14 cellular contexts compared by ENCODE assay signal in genomic region chr22:37185646-37186227, GRCh38. TPM values are rescaled to one million over a fixed set of nuclear protein-coding genes. Genes with fewer than 3 reads are reported as not detected.
DNase-seq lines count a peak whose midpoint lies in the region; ATAC-seq, FAIRE-seq and TF ChIP-seq lines count a peak whose summit lies in the region.
"Had no signal": no experiment of that assay in that cellular context is flagged by ENCODE, and none has a peak within 500 bp of the region (broad histone marks: within the 10 kb centered on the region; RNA-seq: fewer than 3 reads in every experiment).

No MANE protein-coding gene starts in this region.

- no peak for DNase-seq in Calu3
- DNase-seq in K562 (ENCODE audit: extremely low read depth in 1 of 4, low spot score in 3 of 4), result no peak
- no peak for DNase-seq in nephron progenitor cell
- DNase-seq in iPS-NIHi7 (ENCODE audit: extremely low spot score), result no peak
- no peak for DNase-seq in gastrocnemius medialis
- no peak for DNase-seq in HuH-7.5 (ENCODE audit: low spot score)
- DNase-seq in HPDE6-E6E7 (ENCODE audit: extremely low spot score), result no peak
- DNase-seq: NCI-H187 treated with DMSO at 0.1 percent for 48 hours had no signal

- no peaks in the 10 kb centered on the region for H3K9me1 ChIP-seq in K562 (ENCODE audit: control insufficient read depth, insufficient read depth, low read length)

- ATAC-seq in K562 (peak; percentile 15; the same call in 1 of the 3 replicates), gastrocnemius medialis (no peak)

- H3K27me3 ChIP-seq in BLaER1 treated with 17β-estradiol and CSF1 and Interleukin-3, amounts not matched to agents 10 nM and 100 nM, result no peaks in the 10 kb centered on the region
- H3K27me3 ChIP-seq in K562 (ENCODE audit: control insufficient read depth in 2 of 2, insufficient read depth in 2 of 2, low read length in 2 of 2) (peaks cover 0 to 40% of the 10 kb centered on the region in 2 experiments; a peak in 2 of 5 replicates), gastrocnemius medialis (no peaks in the 10 kb centered on the region)
- H3K27me3 ChIP-seq: ovary, suprapubic skin had no signal

- H3K9me3 Mint-ChIP-seq in Calu3 (ENCODE audit: low read depth, unreplicated experiment) (no peaks in the 10 kb centered on the region), nephron progenitor cell (peaks cover 5% of the 10 kb centered on the region)

- WGBS in K562 (ENCODE audit: insufficient coverage, low coverage, missing lambda C conversion rate), result 46% methylated on average over 5 of the region's 13 CpGs

- TF ChIP-seq CTCF in Calu3 (IDR thresholded peaks at IDR 0.05; ENCODE audit: unreplicated experiment) (no peak), K562 (IDR thresholded peaks at IDR 0.05 in 2 of 3, conservative IDR thresholded peaks at IDR 0.05 in 1 of 3; ENCODE audit: insufficient read depth in 2 of 3, low read depth in 1 of 3, low read length in 3 of 3) (no peak), nephron progenitor cell (IDR thresholded peaks at IDR 0.05) (no peak), gastrocnemius medialis (IDR thresholded peaks at IDR 0.05 in 4 of 5, conservative IDR thresholded peaks at IDR 0.05 in 1 of 5) (no peak)

- H3K9me3 ChIP-seq in BLaER1 treated with 17β-estradiol and CSF1 and Interleukin-3, amounts not matched to agents 10 nM and 100 nM (replicated peaks in 1 of 11), result no peaks in the 10 kb centered on the region
- H3K9me3 ChIP-seq in K562 (replicated peaks; ENCODE audit: control insufficient read depth, insufficient read depth, low read depth, low read length) (no peaks in the 10 kb centered on the region), gastrocnemius medialis (no peaks in the 10 kb centered on the region)
- H3K9me3 ChIP-seq: ovary, suprapubic skin had no signal

- TF ChIP-seq EP300 in K562 (IDR thresholded peaks at IDR 0.05; ENCODE audit: low read length), result no peak

- no peak overlapping the region for H3K4me3 ChIP-seq in BLaER1 treated with 17β-estradiol and CSF1 and Interleukin-3, amounts not matched to agents 10 nM and 100 nM
- no peak overlapping the region for H3K4me3 ChIP-seq in K562
- H3K4me3 ChIP-seq in gastrocnemius medialis, result no peak overlapping the region
- H3K4me3 ChIP-seq: ovary, suprapubic skin had no signal

- CTCF ChIA-PET in Calu3 (lab: Charles Lee) (no interaction called here), K562 (lab: Yijun Ruan, JAX; ENCODE audit: low intra/inter-chr PET ratio) (no interaction called here)

- H3K36me3 ChIP-seq in BLaER1 treated with 17β-estradiol and CSF1 and Interleukin-3, amounts not matched to agents 10 nM and 100 nM, result no peaks in the 10 kb centered on the region
- H3K36me3 ChIP-seq in K562 (ENCODE audit: control insufficient read depth, insufficient read depth, low read length) (no peaks in the 10 kb centered on the region), gastrocnemius medialis (no peaks in the 10 kb centered on the region)
- H3K36me3 ChIP-seq: ovary, suprapubic skin had no signal

- TF ChIP-seq RAD21 in K562 (CRISPR knock-in tag; conservative IDR thresholded peaks at IDR 0.05 in 1 of 2, IDR thresholded peaks at IDR 0.05 in 1 of 2), result no peak

- no peak for FAIRE-seq in K562 (lab: Jason Lieb, UNC)
- FAIRE-seq: RCC 7860 had no signal

- no peak overlapping the region for H3K27ac ChIP-seq in BLaER1 treated with 17β-estradiol and CSF1 and Interleukin-3, amounts not matched to agents 10 nM and 100 nM
- H3K27ac ChIP-seq in K562 (ENCODE audit: extremely low read depth, low read depth, low read length), result no peak overlapping the region
- H3K27ac ChIP-seq in gastrocnemius medialis, result no peak overlapping the region
- H3K27ac ChIP-seq: ovary, suprapubic skin had no signal

- BruUV-seq in Calu3 (replicated peaks; lab: Mats Ljungman, UMichigan) (no TSS peak), K562 (replicated peaks; lab: Mats Ljungman, UMichigan) (no TSS peak)

- H3K36me3 Mint-ChIP-seq in Calu3 (ENCODE audit: insufficient read depth, unreplicated experiment), result peaks cover 20% of the 10 kb centered on the region
- peaks cover 9% of the 10 kb centered on the region for H3K36me3 Mint-ChIP-seq in nephron progenitor cell (ENCODE audit: low read depth)

- H4K20me1 ChIP-seq in BLaER1 treated with 17β-estradiol and CSF1 and Interleukin-3, amounts not matched to agents 10 nM and 100 nM, result no peaks in the 10 kb centered on the region; a peak in 1 of 22 replicates
- H4K20me1 ChIP-seq in K562 (replicated peaks; ENCODE audit: control insufficient read depth, insufficient read depth, low read length), result 0 out of 2 replicates have a peak, but pooled peaks cover 3% of the 10 kb centered on the region

- no peaks in the 10 kb centered on the region for H3K79me2 ChIP-seq in K562 (ENCODE audit: control insufficient read depth, insufficient read depth, low read length)

- no peak overlapping the region for H2AFZ ChIP-seq in K562 (ENCODE audit: low read depth, low read length)

- in situ Hi-C loops in K562 (cut with MboI), result no loop called here
- in situ Hi-C loops in gastrocnemius medialis (cut with MboI; ENCODE audit: low sequenced_read_pairs in 4 of 4), result no loop called here

- H3K27me3 Mint-ChIP-seq in Calu3 (ENCODE audit: unreplicated experiment) (no peaks in the 10 kb centered on the region), nephron progenitor cell (ENCODE audit: low read depth, poor library complexity) (peaks cover 3% of the 10 kb centered on the region)

- peak overlapping the region in 8 of 11 experiments; percentile 68 to 92 (median 88); a peak in 15 of 22 replicates for H3K4me2 ChIP-seq in BLaER1 treated with 17β-estradiol and CSF1 and Interleukin-3, amounts not matched to agents 10 nM and 100 nM
- no peak overlapping the region for H3K4me2 ChIP-seq in K562 (ENCODE audit: insufficient read depth, low read length)

- H3K9ac ChIP-seq in BLaER1 treated with 17β-estradiol and CSF1 and Interleukin-3, amounts not matched to agents 10 nM and 100 nM, result no peak overlapping the region
- H3K9ac ChIP-seq in K562 (ENCODE audit: insufficient read depth in 1 of 2, low read depth in 2 of 2, low read length in 2 of 2), result no peak overlapping the region

- TF ChIP-seq POLR2A in K562 (conservative IDR thresholded peaks at IDR 0.05) (no peak), gastrocnemius medialis (IDR thresholded peaks at IDR 0.05) (no peak)

- H3K27ac Mint-ChIP-seq in Calu3 (ENCODE audit: unreplicated experiment) (peak overlapping the region; percentile 85), nephron progenitor cell (no peak overlapping the region)

- H3K4me1 Mint-ChIP-seq in Calu3 (ENCODE audit: low read depth, unreplicated experiment) (peaks cover 56% of the 10 kb centered on the region), nephron progenitor cell (peaks cover 56% of the 10 kb centered on the region)

- intact Hi-C loops in Calu3 (cut with micrococcal nuclease; ENCODE audit: unreplicated experiment) (no loop called here), K562 (cut with micrococcal nuclease) (no loop called here), gastrocnemius medialis (cut with DNase I; ENCODE audit: low total_unique reads) (no loop called here)

- H3K4me3 Mint-ChIP-seq in Calu3 (ENCODE audit: low read depth, unreplicated experiment) (peak overlapping the region; percentile 32), nephron progenitor cell (peak overlapping the region; percentile 25)

- H3K4me1 ChIP-seq in BLaER1 treated with 17β-estradiol and CSF1 and Interleukin-3, amounts not matched to agents 10 nM and 100 nM, result peaks cover 32 to 76% (median 63%) of the 10 kb centered on the region in 10 experiments
- H3K4me1 ChIP-seq in K562 (replicated peaks in 1 of 2; ENCODE audit: control insufficient read depth in 2 of 2, insufficient read depth in 2 of 2, low read length in 2 of 2) (peaks cover 9 to 26% of the 10 kb centered on the region in 2 experiments), gastrocnemius medialis (peaks cover 38 to 41% of the 10 kb centered on the region in 2 donors)

- POLR2A ChIA-PET in K562 (lab: Yijun Ruan, JAX), result interaction anchor here (0.5 to 0.7 kb wide), 2 partner anchors 11 to 377 kb away, joined by 3 to 4 read pairs; no protein-coding TSS in a partner anchor

RNA-seq across cellular contexts. Expression of gene C1QTNF6, which starts 2.3 kb away (rescaled TPM):
- total RNA-seq in Calu3 (2022) (6.2 and 7.5 TPM in 2 replicates), K562 (2014; rRNA removed) (0.18 and 0.41 TPM in 2 replicates), K562 (2014; rRNA removed; fragmentation: Illumina TruSeq; extraction: Trizol) (0.54 and 0.55 TPM in 2 replicates), K562 (2015; rRNA removed; fragmentation: Illumina TruSeq; extraction: Trizol) (0.40 and 0.53 TPM in 2 replicates), K562 (2021) (0.75 and 0.81 TPM in 2 replicates), gastrocnemius medialis (under 1 TPM; 0.46 to 1.00 (median 0.84) TPM)
- total RNA-seq in K562 (2011; cell fraction: chromatin; rRNA removed; ENCODE audit: low replicate concordance), result 4.0 and 6.2 TPM in 2 replicates
- 4.3 and 4.5 TPM in 2 replicates for total RNA-seq in K562 (2011; cell fraction: nucleolus; rRNA removed)
- 4.8 and 5.4 TPM in 2 replicates for total RNA-seq in K562 (2011; cell fraction: nucleoplasm; rRNA removed)
- polyA plus RNA-seq in K562 (2011; rRNA removed) (0.92 and 1.6 TPM in 2 replicates), K562 (2014; fragmentation: Illumina TruSeq; extraction: Trizol) (0.68 and 1.1 TPM in 2 replicates), K562 (2014; fragmentation: Nextera tagmentation; extraction: Ambion mirVana) (under 1 TPM; 0.20 to 0.21 TPM), K562 (2014; rRNA removed) (0.70 and 0.91 TPM in 2 replicates)
- polyA plus RNA-seq in K562 (2011; cell fraction: cytosol; rRNA removed), result 0.52 and 0.83 TPM in 2 replicates
- polyA plus RNA-seq in K562 (2011; cell fraction: nucleus; rRNA removed), result 7.9 and 8.6 TPM in 2 replicates
- polyA plus RNA-seq in K562 (2012), result 0.60 and 4.1 TPM in 2 replicates
- polyA minus RNA-seq in K562 (2011; rRNA and poly(A)+ RNA removed), result 1.9 and 2.3 TPM in 2 replicates
- 0.67 and 1.4 TPM in 2 replicates for polyA minus RNA-seq in K562 (2011; cell fraction: cytosol; rRNA and poly(A)+ RNA removed)
- polyA minus RNA-seq in K562 (2011; cell fraction: nucleus; rRNA and poly(A)+ RNA removed), result 6.1 and 9.6 TPM in 2 replicates

RNA-seq across cellular contexts. Expression of gene SSTR3, which starts 26.5 kb away (rescaled TPM):
- total RNA-seq in Calu3 (2022) (not detected in 2 replicates), K562 (2014; rRNA removed) (not detected in 2 replicates), K562 (2014; rRNA removed; fragmentation: Illumina TruSeq; extraction: Trizol) (not detected in 2 replicates), K562 (2015; rRNA removed; fragmentation: Illumina TruSeq; extraction: Trizol) (not detected in 2 replicates), K562 (2021) (not detected in 2 replicates), gastrocnemius medialis (not detected)
- total RNA-seq in K562 (2011; cell fraction: chromatin; rRNA removed; ENCODE audit: low replicate concordance), result 0.07 TPM in 1 of 2 replicates, not detected in the other
- total RNA-seq in K562 (2011; cell fraction: nucleolus; rRNA removed), result not detected in 2 replicates
- 0.07 TPM in 1 of 2 replicates, not detected in the other for total RNA-seq in K562 (2011; cell fraction: nucleoplasm; rRNA removed)
- polyA plus RNA-seq in K562 (2011; rRNA removed) (0.03 TPM in 1 of 2 replicates, not detected in the other), K562 (2014; fragmentation: Illumina TruSeq; extraction: Trizol) (not detected in 2 replicates), K562 (2014; fragmentation: Nextera tagmentation; extraction: Ambion mirVana) (not detected), K562 (2014; rRNA removed) (not detected in 2 replicates)
- polyA plus RNA-seq in K562 (2011; cell fraction: cytosol; rRNA removed), result 0.01 and 0.03 TPM in 2 replicates
- 0.09 TPM in 1 of 2 replicates, not detected in the other for polyA plus RNA-seq in K562 (2011; cell fraction: nucleus; rRNA removed)
- 0.01 TPM in 1 of 2 replicates, not detected in the other for polyA plus RNA-seq in K562 (2012)
- not detected in 2 replicates for polyA minus RNA-seq in K562 (2011; rRNA and poly(A)+ RNA removed)
- polyA minus RNA-seq in K562 (2011; cell fraction: cytosol; rRNA and poly(A)+ RNA removed), result not detected in 2 replicates
- polyA minus RNA-seq in K562 (2011; cell fraction: nucleus; rRNA and poly(A)+ RNA removed), result not detected in 2 replicates
- total RNA-seq: fibroblast of villous mesenchyme, suprapubic skin had no signal
- polyA plus RNA-seq: BJ had no signal

RNA-seq across cellular contexts. Expression of gene IL2RB, which starts 36.0 kb away (rescaled TPM):
- total RNA-seq in Calu3 (2022) (not detected in 2 replicates), K562 (2014; rRNA removed) (0.45 TPM in 1 of 2 replicates, not detected in the other), K562 (2014; rRNA removed; fragmentation: Illumina TruSeq; extraction: Trizol) (0.10 and 0.11 TPM in 2 replicates), K562 (2015; rRNA removed; fragmentation: Illumina TruSeq; extraction: Trizol) (0.07 and 0.23 TPM in 2 replicates), K562 (2021) (0.75 and 0.78 TPM in 2 replicates), gastrocnemius medialis (1 to 10 TPM in 1 of 4 donors, under 1 TPM in 3; 0.10 to 7.9 (median 0.27) TPM)
- total RNA-seq in K562 (2011; cell fraction: chromatin; rRNA removed; ENCODE audit: low replicate concordance), result 0.09 and 0.74 TPM in 2 replicates
- 0.33 and 0.39 TPM in 2 replicates for total RNA-seq in K562 (2011; cell fraction: nucleolus; rRNA removed)
- 0.29 and 1.6 TPM in 2 replicates for total RNA-seq in K562 (2011; cell fraction: nucleoplasm; rRNA removed)
- polyA plus RNA-seq in K562 (2011; rRNA removed) (0.22 and 0.24 TPM in 2 replicates), K562 (2014; fragmentation: Illumina TruSeq; extraction: Trizol) (0.54 and 0.66 TPM in 2 replicates), K562 (2014; fragmentation: Nextera tagmentation; extraction: Ambion mirVana) (under 1 TPM; 0.03 TPM), K562 (2014; rRNA removed) (0.28 and 0.54 TPM in 2 replicates)
- polyA plus RNA-seq in K562 (2011; cell fraction: cytosol; rRNA removed), result 0.07 and 0.19 TPM in 2 replicates
- 0.41 TPM in 1 of 2 replicates, not detected in the other for polyA plus RNA-seq in K562 (2011; cell fraction: nucleus; rRNA removed)
- polyA plus RNA-seq in K562 (2012), result 1.1 and 9.5 TPM in 2 replicates
- polyA minus RNA-seq in K562 (2011; rRNA and poly(A)+ RNA removed), result 0.03 and 0.04 TPM in 2 replicates
- polyA minus RNA-seq in K562 (2011; cell fraction: cytosol; rRNA and poly(A)+ RNA removed), result not detected in 2 replicates
- polyA minus RNA-seq in K562 (2011; cell fraction: nucleus; rRNA and poly(A)+ RNA removed), result 0.13 TPM in 1 of 2 replicates, not detected in the other

RNA-seq across cellular contexts. Expression of gene RAC2, which starts 58.3 kb away (rescaled TPM):
- total RNA-seq in Calu3 (2022) (21.0 and 24.0 TPM in 2 replicates), K562 (2014; rRNA removed) (40.4 and 59.3 TPM in 2 replicates), K562 (2014; rRNA removed; fragmentation: Illumina TruSeq; extraction: Trizol) (18.6 and 22.7 TPM in 2 replicates), K562 (2015; rRNA removed; fragmentation: Illumina TruSeq; extraction: Trizol) (45.1 and 50.1 TPM in 2 replicates), K562 (2021) (82.8 and 95.3 TPM in 2 replicates), gastrocnemius medialis (1 to 10 TPM in 3 of 4 donors, not detected in 1; 1.9 to 3.7 (median 3.5) TPM)
- total RNA-seq in K562 (2011; cell fraction: chromatin; rRNA removed; ENCODE audit: low replicate concordance), result 47.8 and 143 TPM in 2 replicates
- 99.9 and 118 TPM in 2 replicates for total RNA-seq in K562 (2011; cell fraction: nucleolus; rRNA removed)
- total RNA-seq in K562 (2011; cell fraction: nucleoplasm; rRNA removed), result 74.1 and 109 TPM in 2 replicates
- polyA plus RNA-seq in K562 (2011; rRNA removed) (43.3 and 102 TPM in 2 replicates), K562 (2014; fragmentation: Illumina TruSeq; extraction: Trizol) (103 and 132 TPM in 2 replicates), K562 (2014; fragmentation: Nextera tagmentation; extraction: Ambion mirVana) (10 to 100 TPM; 25.4 to 26.8 TPM), K562 (2014; rRNA removed) (49.1 and 51.0 TPM in 2 replicates)
- 74.7 and 120 TPM in 2 replicates for polyA plus RNA-seq in K562 (2011; cell fraction: cytosol; rRNA removed)
- polyA plus RNA-seq in K562 (2011; cell fraction: nucleus; rRNA removed), result 95.0 and 171 TPM in 2 replicates
- 151 and 373 TPM in 2 replicates for polyA plus RNA-seq in K562 (2012)
- polyA minus RNA-seq in K562 (2011; rRNA and poly(A)+ RNA removed), result 25.1 and 30.5 TPM in 2 replicates
- 62.2 and 68.9 TPM in 2 replicates for polyA minus RNA-seq in K562 (2011; cell fraction: cytosol; rRNA and poly(A)+ RNA removed)
- 69.4 and 73.9 TPM in 2 replicates for polyA minus RNA-seq in K562 (2011; cell fraction: nucleus; rRNA and poly(A)+ RNA removed)
